In genomic region chr17:60354223-60354622, GRCh38 we compare ENCODE assay signal across 1 cellular context.
TF ChIP-seq lines count a peak whose summit lies in the region.

No MANE protein-coding gene starts in this region.

TF ChIP-seq in GM23338, 12 proteins besides CTCF, POLR2A, EP300 and RAD21 (continued from another document):
- TF ChIP-seq REST (IDR thresholded peaks at IDR 0.05; ENCODE audit: unreplicated experiment) (no peak), POLR2AphosphoS5 (IDR thresholded peaks at IDR 0.05; ENCODE audit: low read depth) (no peak), EZH2 (IDR thresholded peaks at IDR 0.05; ENCODE audit: low read depth, unreplicated experiment) (no peak), NANOG (IDR thresholded peaks at IDR 0.05; ENCODE audit: borderline replicate concordance) (no peak), STAT1 (IDR thresholded peaks at IDR 0.05; ENCODE audit: unreplicated experiment) (no peak)
TF ChIP-seq in GM23338: peak in this region for 0.
